Comparison of ENCODE assay signal across 17 cellular contexts in genomic region chr1:17529381-17529780, GRCh38. TPM values are rescaled to one million over a fixed set of nuclear protein-coding genes. Genes with fewer than 3 reads are reported as not detected.
DNase-seq lines count a peak whose midpoint lies in the region; ATAC-seq, FAIRE-seq and TF ChIP-seq lines count a peak whose summit lies in the region.
"Had no signal": no experiment of that assay in that cellular context is flagged by ENCODE, and none has a peak within 500 bp of the region (broad histone marks: within the 10 kb centered on the region; RNA-seq: fewer than 3 reads in every experiment).

No MANE protein-coding gene starts in this region.

- no peak for DNase-seq in breast epithelium (ENCODE audit: low spot score in 2 of 2)
- no peak for DNase-seq in MCF 10A (ENCODE audit: unreplicated experiment)
- peak; percentile 30 for DNase-seq in epithelial cell of esophagus (ENCODE audit: low read depth)
- no peak for DNase-seq in activated CD4-positive, CD25-positive, alpha-beta regulatory T cell treated with anti-CD3 and anti-CD28 coated beads, Interleukin-2, amount 50 U/mL, for 72 hours
- no peak for DNase-seq in NCI-H2196 treated with DMSO at 0.1 percent for 48 hours (lab: John Stamatoyannopoulos, UW; ENCODE audit: unreplicated experiment)
- no peak for DNase-seq in frontal cortex (ENCODE audit: low spot score in 2 of 2)
- DNase-seq: 8988T; AML-193; Caco-2; CD8-positive, alpha-beta memory T cell; H9 had no signal

- H3K27ac ChIP-seq in breast epithelium, result peak overlapping the region; percentile 81
- peak overlapping the region; percentile 26 to 52 for H3K27ac ChIP-seq in mucosa of rectum (ENCODE audit: low read depth in 2 of 2, low read length in 2 of 2)
- H3K27ac ChIP-seq: BLaER1 had no signal

- no peaks in the 10 kb centered on the region for H3K27me3 ChIP-seq in breast epithelium
- no peaks in the 10 kb centered on the region for H3K27me3 ChIP-seq in mucosa of rectum (ENCODE audit: control insufficient read depth in 2 of 2, insufficient read depth in 2 of 2, low read length in 2 of 2)
- H3K27me3 ChIP-seq: BLaER1 had no signal

- H3K4me3 ChIP-seq in breast epithelium (no peak overlapping the region), epithelial cell of esophagus (ENCODE audit: low read length) (no peak overlapping the region), mucosa of rectum (ENCODE audit: low read length in 2 of 2) (no peak overlapping the region)
- H3K4me3 ChIP-seq: BLaER1, GM23338 had no signal

- no peak for TF ChIP-seq POLR2A in breast epithelium (IDR thresholded peaks at IDR 0.05)

- H3K9me3 Mint-ChIP-seq in MCF 10A (ENCODE audit: unreplicated experiment), result no peaks in the 10 kb centered on the region
- H3K9me3 Mint-ChIP-seq: CD8-positive, alpha-beta memory T cell; GM23338; H9 had no signal

- no peaks in the 10 kb centered on the region for H3K36me3 Mint-ChIP-seq in MCF 10A (ENCODE audit: insufficient read depth, unreplicated experiment)
- H3K36me3 Mint-ChIP-seq: CD8-positive, alpha-beta memory T cell had no signal

- H3K4me1 ChIP-seq in breast epithelium, result peaks cover 0 to 36% of the 10 kb centered on the region in 2 donors
- peaks cover 29 to 44% of the 10 kb centered on the region in 2 donors for H3K4me1 ChIP-seq in mucosa of rectum (ENCODE audit: control insufficient read depth in 2 of 2, insufficient read depth in 2 of 2, low read length in 2 of 2)
- H3K4me1 ChIP-seq: Caco-2 had no signal

- peak overlapping the region in 1 of 2 donors; percentile 24 for H3K9ac ChIP-seq in mucosa of rectum (ENCODE audit: low read depth in 1 of 2, low read length in 2 of 2)
- H3K9ac ChIP-seq: BLaER1 had no signal

- no peak overlapping the region for H3K4me3 Mint-ChIP-seq in MCF 10A (ENCODE audit: unreplicated experiment)
- H3K4me3 Mint-ChIP-seq: CD8-positive, alpha-beta memory T cell; GM23338; H9 had no signal

- TF ChIP-seq CTCF in breast epithelium (IDR thresholded peaks at IDR 0.05) (no peak), MCF 10A (IDR thresholded peaks at IDR 0.05; ENCODE audit: unreplicated experiment) (no peak), epithelial cell of esophagus (IDR thresholded peaks at IDR 0.05; ENCODE audit: insufficient read depth, low read depth, low read length, missing control alignments) (no peak)

- CTCF ChIA-PET in MCF 10A (lab: Yijun Ruan, JAX), result interaction anchor here (0.5 to 0.8 kb wide), 2 partner anchors 27 to 52 kb away, joined by 3 read pairs; no protein-coding TSS in a partner anchor

- intact Hi-C loops in breast epithelium (cut with DNase I; ENCODE audit: low total_unique reads), result loop anchor here (5.0 kb wide), 1 partner anchor 1948 kb away; no protein-coding TSS in a partner anchor
- intact Hi-C loops in MCF 10A (cut with micrococcal nuclease), result no loop called here

- no peaks in the 10 kb centered on the region for H3K27me3 Mint-ChIP-seq in MCF 10A (ENCODE audit: insufficient read depth, unreplicated experiment)

- ATAC-seq in GM21723 (IDR thresholded peaks at IDR 0.05; ENCODE audit: unreplicated experiment), result no peak
- ATAC-seq: GM23338 had no signal

- H3K36me3 ChIP-seq in breast epithelium (no peaks in the 10 kb centered on the region), mucosa of rectum (ENCODE audit: control insufficient read depth in 2 of 2, insufficient read depth in 2 of 2, low read length in 2 of 2) (no peaks in the 10 kb centered on the region)
- H3K36me3 ChIP-seq: BLaER1 had no signal

- H3K9me3 ChIP-seq in breast epithelium (no peaks in the 10 kb centered on the region), mucosa of rectum (ENCODE audit: control insufficient read depth in 2 of 2, low read length in 2 of 2) (no peaks in the 10 kb centered on the region)
- H3K9me3 ChIP-seq: BLaER1, Caco-2 had no signal

- FAIRE-seq in frontal cortex (lab: Jason Lieb, UNC), result no peak
- FAIRE-seq: GM18507, HTR-8/SVneo had no signal

- POLR2A ChIA-PET in MCF 10A (lab: Yijun Ruan, JAX), result interaction anchor here (0.6 kb wide), 1 partner anchor 1821 kb away, joined by 3 read pairs; no protein-coding TSS in a partner anchor

- no peaks in the 10 kb centered on the region for H3K4me1 Mint-ChIP-seq in MCF 10A (ENCODE audit: insufficient read depth, unreplicated experiment)
- H3K4me1 Mint-ChIP-seq: CD8-positive, alpha-beta memory T cell had no signal

- no peak overlapping the region for H3K27ac Mint-ChIP-seq in MCF 10A (ENCODE audit: low read depth, unreplicated experiment)
- H3K27ac Mint-ChIP-seq: GM23338, H9 had no signal

- BruUV-seq in MCF 10A (replicated peaks; lab: Mats Ljungman, UMichigan), result no TSS peak

RNA-seq across cellular contexts. Expression of gene ARHGEF10L, which starts 10.1 kb away (rescaled TPM):
- total RNA-seq in breast epithelium (10 to 100 TPM; 36.7 to 51.4 (median 49.8) TPM), MCF 10A (2022) (5.0 and 12.2 TPM in 2 replicates), frontal cortex (25.7 TPM)
